Comparison of ENCODE assay signal across 1 cellular context in the genomic region with DNA sequence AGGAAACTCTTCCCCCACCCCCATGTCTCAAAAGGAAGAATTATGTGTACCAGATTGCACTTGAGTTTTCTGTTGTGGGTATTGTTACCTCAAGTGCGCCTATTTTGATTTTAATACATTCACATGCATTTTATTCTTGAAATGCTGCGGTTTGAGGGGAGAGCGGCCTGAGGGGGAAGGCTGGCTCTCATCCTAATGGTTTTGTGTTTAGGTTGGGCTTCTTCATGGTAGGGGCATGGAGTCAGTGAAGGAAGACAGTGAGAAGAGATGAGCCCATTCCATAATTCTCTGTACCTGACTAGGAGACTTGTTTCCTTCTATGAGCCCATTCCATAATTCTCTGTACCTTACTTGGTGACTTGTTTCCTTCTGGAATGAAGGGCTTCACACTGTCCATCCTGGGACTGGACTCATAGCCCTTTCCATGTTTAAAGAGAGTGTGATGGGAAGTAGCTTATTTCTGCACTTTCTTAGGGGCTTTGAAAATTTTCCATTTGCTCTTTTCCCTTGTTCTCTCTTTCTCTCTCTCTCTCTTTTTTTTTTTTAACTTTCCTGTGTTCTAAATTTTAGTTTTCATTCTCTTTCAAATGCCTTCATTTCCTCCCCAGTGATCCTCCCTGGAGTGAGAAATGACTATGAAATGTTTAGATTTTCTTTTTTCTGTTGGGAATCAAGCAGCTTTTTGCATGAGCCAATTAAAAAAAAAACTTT.
TF ChIP-seq lines count a peak whose summit lies in the region.

No MANE protein-coding gene starts in this region.

TF ChIP-seq in GM23338, 12 proteins besides CTCF, POLR2A, EP300 and RAD21 (continued from another document):
- TF ChIP-seq ZNF462 (CRISPR knock-in tag; IDR thresholded peaks at IDR 0.05) (no peak), POLR2AphosphoS5 (IDR thresholded peaks at IDR 0.05; ENCODE audit: low read depth) (no peak), STAT1 (IDR thresholded peaks at IDR 0.05; ENCODE audit: unreplicated experiment) (no peak)
- TF ChIP-seq, protein P1, sequence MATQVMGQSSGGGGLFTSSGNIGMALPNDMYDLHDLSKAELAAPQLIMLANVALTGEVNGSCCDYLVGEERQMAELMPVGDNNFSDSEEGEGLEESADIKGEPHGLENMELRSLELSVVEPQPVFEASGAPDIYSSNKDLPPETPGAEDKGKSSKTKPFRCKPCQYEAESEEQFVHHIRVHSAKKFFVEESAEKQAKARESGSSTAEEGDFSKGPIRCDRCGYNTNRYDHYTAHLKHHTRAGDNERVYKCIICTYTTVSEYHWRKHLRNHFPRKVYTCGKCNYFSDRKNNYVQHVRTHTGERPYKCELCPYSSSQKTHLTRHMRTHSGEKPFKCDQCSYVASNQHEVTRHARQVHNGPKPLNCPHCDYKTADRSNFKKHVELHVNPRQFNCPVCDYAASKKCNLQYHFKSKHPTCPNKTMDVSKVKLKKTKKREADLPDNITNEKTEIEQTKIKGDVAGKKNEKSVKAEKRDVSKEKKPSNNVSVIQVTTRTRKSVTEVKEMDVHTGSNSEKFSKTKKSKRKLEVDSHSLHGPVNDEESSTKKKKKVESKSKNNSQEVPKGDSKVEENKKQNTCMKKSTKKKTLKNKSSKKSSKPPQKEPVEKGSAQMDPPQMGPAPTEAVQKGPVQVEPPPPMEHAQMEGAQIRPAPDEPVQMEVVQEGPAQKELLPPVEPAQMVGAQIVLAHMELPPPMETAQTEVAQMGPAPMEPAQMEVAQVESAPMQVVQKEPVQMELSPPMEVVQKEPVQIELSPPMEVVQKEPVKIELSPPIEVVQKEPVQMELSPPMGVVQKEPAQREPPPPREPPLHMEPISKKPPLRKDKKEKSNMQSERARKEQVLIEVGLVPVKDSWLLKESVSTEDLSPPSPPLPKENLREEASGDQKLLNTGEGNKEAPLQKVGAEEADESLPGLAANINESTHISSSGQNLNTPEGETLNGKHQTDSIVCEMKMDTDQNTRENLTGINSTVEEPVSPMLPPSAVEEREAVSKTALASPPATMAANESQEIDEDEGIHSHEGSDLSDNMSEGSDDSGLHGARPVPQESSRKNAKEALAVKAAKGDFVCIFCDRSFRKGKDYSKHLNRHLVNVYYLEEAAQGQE (IDR thresholded peaks at IDR 0.05; ENCODE audit: unreplicated experiment): no peak
